Comparison of ENCODE assay signal across 8 cellular contexts in genomic region chr6:157184202-157185015, GRCh38.
DNase-seq lines count a peak whose midpoint lies in the region; ATAC-seq, FAIRE-seq and TF ChIP-seq lines count a peak whose summit lies in the region.

No MANE protein-coding gene starts in this region.

- H3K36me3 ChIP-seq in mammary epithelial cell (ENCODE audit: insufficient read depth, low read length), result peaks cover 5% of the 10 kb centered on the region

- H3K27me3 Mint-ChIP-seq in WTC11 (ENCODE audit: low read depth), result no peaks in the 10 kb centered on the region

- in situ Hi-C loops in mammary epithelial cell (cut with MboI; ENCODE audit: low sequenced_read_pairs in 2 of 2), result loop anchor here (10.0 to 25.0 kb wide), 3 partner anchors 140 to 397 kb away; partner anchors contain the start of gene ARID1B (in 1 of the 2)

- H3K36me3 Mint-ChIP-seq in WTC11, result peaks cover 13% of the 10 kb centered on the region

- H3K79me2 ChIP-seq in mammary epithelial cell (ENCODE audit: insufficient read depth, low read length), result no peaks in the 10 kb centered on the region

- FAIRE-seq in GM18507 (lab: Jason Lieb, UNC), result peak; percentile 42
- peak; percentile 45 for FAIRE-seq in islet of Langerhans (lab: Jason Lieb, UNC)

- H3K4me3 Mint-ChIP-seq in WTC11, result no peak overlapping the region

- H3K9ac ChIP-seq in mammary epithelial cell (ENCODE audit: insufficient read depth, low read length), result no peak overlapping the region

- peak; percentile 71 for TF ChIP-seq CTCF in WTC11 (IDR thresholded peaks at IDR 0.05)
- TF ChIP-seq CTCF in mammary epithelial cell (conservative IDR thresholded peaks at IDR 0.05 in 1 of 2, IDR thresholded peaks at IDR 0.05 in 1 of 2; ENCODE audit: extremely low read depth in 1 of 2, insufficient read depth in 1 of 2, low read depth in 1 of 2, low read length in 2 of 2), result peak; percentile 93 to 98

- ATAC-seq in WTC11, result peak; percentile 95

- no peaks in the 10 kb centered on the region for H3K9me3 ChIP-seq in mammary epithelial cell (replicated peaks; ENCODE audit: insufficient read depth, low read length)

- intact Hi-C loops in mammary epithelial cell (cut with micrococcal nuclease), result loop anchor here (1.0 to 10.0 kb wide), 5 partner anchors 150 to 1858 kb away; no protein-coding TSS in a partner anchor

- WGBS in mammary epithelial cell (ENCODE audit: low coverage, missing lambda C conversion rate), result 41% methylated on average over 20 of the region's 25 CpGs

- no peaks in the 10 kb centered on the region for H4K20me1 ChIP-seq in mammary epithelial cell (ENCODE audit: insufficient read depth, low read length)

- peak overlapping the region; percentile 82 for H3K27ac Mint-ChIP-seq in WTC11

- BruUV-seq in mammary epithelial cell (replicated peaks; lab: Mats Ljungman, UMichigan), result no TSS peak

- peaks cover 23% of the 10 kb centered on the region for H3K4me1 Mint-ChIP-seq in WTC11

- POLR2A ChIA-PET in WTC11 (lab: Charles Lee), result no interaction called here

- no peaks in the 10 kb centered on the region for H3K9me3 Mint-ChIP-seq in WTC11

- H2AFZ ChIP-seq in mammary epithelial cell (ENCODE audit: low read depth, low read length), result no peak overlapping the region

- H3K4me1 ChIP-seq in mammary epithelial cell (ENCODE audit: insufficient read depth, low read length), result peaks cover 10% of the 10 kb centered on the region

- DNase-seq in GM18507 (ENCODE audit: extremely low spot score, insufficient read length, low read depth) (peak; percentile 54), NCI-H1694 treated with DMSO at 0.1 percent for 48 hours (lab: John Stamatoyannopoulos, UW) (peak; percentile 21), WTC11 (ENCODE audit: low spot score) (peak; percentile 85), mammary epithelial cell (peak; percentile 57), mesenteric fat pad (ENCODE audit: low spot score) (no peak), DMS153 (lab: John Stamatoyannopoulos, UW) (no peak)
- peak; percentile 28 to 46 (median 35) for DNase-seq in stimulated activated CD4-positive, alpha-beta T cell treated with anti-CD3 and anti-CD28 coated beads, Interleukin-12 subunit alpha, Interleukin-12 subunit beta, amount 100 ng/mL, for 48 hours (ENCODE audit: low read depth in 2 of 3, low spot score in 1 of 3)

- H3K27me3 ChIP-seq in mammary epithelial cell (ENCODE audit: insufficient read depth, low read length), result no peaks in the 10 kb centered on the region

- H3K4me3 ChIP-seq in mammary epithelial cell (replicated peaks in 1 of 3; ENCODE audit: insufficient read depth in 1 of 3, low read depth in 2 of 3, low read length in 3 of 3), result no peak overlapping the region

- peak overlapping the region; percentile 54 for H3K4me2 ChIP-seq in mammary epithelial cell (ENCODE audit: insufficient read depth, low read depth, low read length)

- CTCF ChIA-PET in WTC11 (lab: Charles Lee), result interaction anchor here (0.6 to 1.7 kb wide), 32 partner anchors 8 to 747 kb away, joined by 3 to 21 read pairs (median 4); no protein-coding TSS in a partner anchor
- CTCF ChIA-PET in mammary epithelial cell (lab: Charles Lee; ENCODE audit: low non-redundant PET), result interaction anchor here (0.7 kb wide), 1 partner anchor 40 kb away, joined by 3 read pairs; no protein-coding TSS in a partner anchor

- H3K27ac ChIP-seq in mammary epithelial cell (ENCODE audit: insufficient read depth, low read depth, low read length), result no peak overlapping the region

- dilution Hi-C loops in mammary epithelial cell (cut with HindIII; ENCODE audit: low sequenced_read_pairs), result no loop called here

TF ChIP-seq in WTC11, 78 proteins besides CTCF, POLR2A, EP300 and RAD21:
- TF ChIP-seq JUN (CRISPR knock-in tag; IDR thresholded peaks at IDR 0.05) (no peak), SMAD4 (CRISPR knock-in tag; IDR thresholded peaks at IDR 0.05) (no peak), E2F5 (CRISPR knock-in tag; IDR thresholded peaks at IDR 0.05) (no peak), ZNF263 (CRISPR knock-in tag; IDR thresholded peaks at IDR 0.05; ENCODE audit: low read depth) (peak; percentile 43; the same call in 1 of the 2 replicates), GABPB1 (CRISPR knock-in tag; IDR thresholded peaks at IDR 0.05) (0 out of 2 replicates have a peak, but pooled peaks have one; percentile 24)

Comparison
In these comparisons a context has a peak if more than half of its experiments do, and no peak if none do; other contexts are left out.
1. DNase-seq: peak in GM18507 (single experiment), NCI-H1694 treated with DMSO at 0.1 percent for 48 hours (single experiment), WTC11 (single experiment), mammary epithelial cell (single experiment) and stimulated activated CD4-positive, alpha-beta T cell treated with anti-CD3 and anti-CD28 coated beads, Interleukin-12 subunit alpha, Interleukin-12 subunit beta, amount 100 ng/mL, for 48 hours (3 of 3); none in mesenteric fat pad (single experiment) and DMS153 (single experiment).